In the genomic region with DNA sequence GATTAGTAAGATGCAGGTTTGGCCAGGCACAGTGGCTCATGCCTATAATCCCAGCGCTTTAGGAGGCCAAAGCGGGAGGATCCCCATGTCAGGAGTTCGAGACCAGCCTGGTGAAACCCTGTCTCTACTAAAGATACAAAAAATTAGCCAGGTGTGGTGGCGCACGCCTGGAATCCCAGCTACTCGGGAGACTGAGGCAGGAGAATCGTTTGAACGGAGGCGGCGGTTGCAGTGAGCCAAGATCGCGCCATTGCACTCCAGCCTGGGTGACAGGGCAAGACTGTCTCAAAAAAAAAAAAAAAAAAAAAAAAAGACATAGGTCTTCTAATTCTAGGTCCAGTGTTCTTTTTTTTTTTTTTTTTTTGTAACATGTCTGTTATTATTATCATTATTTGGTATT, we compare ENCODE assay signal across 4 cellular contexts. TPM values are rescaled to one million over a fixed set of nuclear protein-coding genes. Genes with fewer than 3 reads are reported as not detected.
"Had no signal": no experiment of that assay in that cellular context is flagged by ENCODE, and none has a peak within 500 bp of the region (broad histone marks: within the 10 kb centered on the region; RNA-seq: fewer than 3 reads in every experiment).

No MANE protein-coding gene starts in this region.

RNA-seq across cellular contexts. Expression of a gene that starts 52.1 kb away (rescaled TPM):
- total RNA-seq: ascending aorta, body of pancreas, cardiac septum had no signal
- polyA plus RNA-seq: adrenal gland had no signal
